In genomic region chr9:130939405-130939941, GRCh38 we compare ENCODE assay signal across 9 cellular contexts. TPM values are rescaled to one million over a fixed set of nuclear protein-coding genes. Genes with fewer than 3 reads are reported as not detected.
DNase-seq lines count a peak whose midpoint lies in the region; ATAC-seq and TF ChIP-seq lines count a peak whose summit lies in the region.
"Had no signal": no experiment of that assay in that cellular context is flagged by ENCODE, and none has a peak within 500 bp of the region (broad histone marks: within the 10 kb centered on the region; RNA-seq: fewer than 3 reads in every experiment).

No MANE protein-coding gene starts in this region.

- H3K27ac ChIP-seq in BLaER1: no peak overlapping the region

- no peaks in the 10 kb centered on the region for H3K36me3 ChIP-seq in BLaER1

- H3K4me1 Mint-ChIP-seq in IgD-negative memory B cell (peaks cover 0 to 10% (median 9%) of the 10 kb centered on the region in 3 donors), nephron progenitor cell (peaks cover 19% of the 10 kb centered on the region)

- ATAC-seq in HG03039 (IDR thresholded peaks at IDR 0.05; ENCODE audit: unreplicated experiment): no peak
- ATAC-seq in HG02840 (IDR thresholded peaks at IDR 0.05; ENCODE audit: low FRiP score, unreplicated experiment): no peak
- no peak for ATAC-seq in HG02678 (IDR thresholded peaks at IDR 0.05; ENCODE audit: unreplicated experiment)

- peaks cover 67% of the 10 kb centered on the region for H3K27me3 ChIP-seq in BLaER1

- H3K27ac Mint-ChIP-seq in IgD-negative memory B cell: no peak overlapping the region
- no peak overlapping the region for H3K27ac Mint-ChIP-seq in nephron progenitor cell

- H3K4me2 ChIP-seq in BLaER1: peak overlapping the region; percentile 99

- H3K9me3 ChIP-seq in BLaER1: no peaks in the 10 kb centered on the region

- H4K20me1 ChIP-seq in BLaER1: peaks cover 49% of the 10 kb centered on the region

- H3K27me3 Mint-ChIP-seq in IgD-negative memory B cell (peaks cover 43% of the 10 kb centered on the region), nephron progenitor cell (ENCODE audit: low read depth, poor library complexity) (peaks cover 84% of the 10 kb centered on the region)

- H3K9me3 Mint-ChIP-seq in IgD-negative memory B cell (no peaks in the 10 kb centered on the region), nephron progenitor cell (no peaks in the 10 kb centered on the region)

- DNase-seq in ecto neural progenitor cell (ENCODE audit: low spot score): peak; percentile 81
- peak; percentile 45 for DNase-seq in nephron progenitor cell
- DNase-seq in DMS114 treated with DMSO at 0.1 percent for 48 hours (lab: John Stamatoyannopoulos, UW; ENCODE audit: unreplicated experiment): no peak
- DNase-seq: NCI-H1048 had no signal

- H3K4me3 Mint-ChIP-seq in IgD-negative memory B cell (peak overlapping the region in 3 of 4 donors; percentile 65 to 70 (median 68)), nephron progenitor cell (no peak overlapping the region)

- peaks cover 52% of the 10 kb centered on the region for H3K4me1 ChIP-seq in BLaER1

- no peak for TF ChIP-seq CTCF in nephron progenitor cell (IDR thresholded peaks at IDR 0.05)

- H3K4me3 ChIP-seq in BLaER1: peak overlapping the region; percentile 70

- peak overlapping the region; percentile 62; the same call in 1 of the 2 replicates for H3K9ac ChIP-seq in BLaER1

- H3K36me3 Mint-ChIP-seq in IgD-negative memory B cell (no peaks in the 10 kb centered on the region), nephron progenitor cell (ENCODE audit: low read depth) (no peaks in the 10 kb centered on the region)

RNA-seq across cellular contexts. Expression of gene FIBCD1, which starts 0.4 kb away (rescaled TPM):
- not detected for polyA plus RNA-seq in IgD-negative memory B cell

RNA-seq across cellular contexts. Expression of gene QRFP, which starts 42.9 kb away (rescaled TPM):
- polyA plus RNA-seq in IgD-negative memory B cell: not detected
